ENCODE assay signal across 1 cellular context in the genomic region with DNA sequence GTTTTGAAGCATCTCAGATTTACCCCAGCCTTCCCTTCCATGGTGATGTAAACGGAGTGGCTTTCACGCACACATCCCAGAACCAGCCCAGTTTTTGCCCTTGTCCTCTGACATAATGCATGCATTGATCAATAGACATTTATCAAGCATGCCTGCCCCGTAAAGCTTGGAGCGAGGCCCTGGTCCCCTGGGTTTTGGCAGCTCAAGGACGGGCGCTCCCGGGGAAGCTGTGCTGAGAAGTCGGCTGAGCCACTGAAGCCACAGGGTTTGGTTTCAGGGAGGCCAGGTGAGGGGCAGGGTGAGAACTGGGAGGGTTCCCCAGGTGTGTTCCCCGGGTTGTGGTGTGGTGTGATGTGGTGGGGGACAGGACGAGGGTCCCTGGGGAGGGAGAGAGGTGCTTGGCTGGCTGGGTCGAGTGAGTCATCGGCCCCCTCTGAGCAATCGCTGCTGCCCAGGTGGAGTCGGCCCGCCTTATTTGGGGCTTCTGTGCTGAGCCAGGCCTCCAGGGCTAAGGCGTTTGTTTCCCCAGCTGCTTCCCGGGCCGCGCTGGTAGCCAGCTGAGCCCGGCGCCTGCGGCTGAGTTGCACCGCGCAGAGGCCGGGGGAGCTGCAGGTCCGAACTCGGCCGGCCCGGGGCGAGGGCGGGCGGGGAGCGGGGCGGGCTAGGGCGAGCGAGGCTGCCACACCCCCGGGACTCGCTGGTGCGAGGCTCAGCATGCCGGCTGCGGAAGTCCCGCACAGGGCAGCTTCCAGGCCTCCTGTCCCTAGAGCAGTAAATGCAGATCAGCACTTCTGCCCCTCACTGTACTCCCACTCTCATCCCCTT.
TF ChIP-seq lines count a peak whose summit lies in the region.

No MANE protein-coding gene starts in this region.

TF ChIP-seq in K562, 482 proteins besides CTCF, POLR2A, EP300 and RAD21 (continued from another document and continues in another):
- peak in 1 of 2 experiments; percentile 62; a peak in 1 of 4 replicates for TF ChIP-seq ETV6 (IDR thresholded peaks at IDR 0.05; ENCODE audit: borderline replicate concordance in 1 of 2, low read depth in 2 of 2, low read length in 1 of 2)
- TF ChIP-seq ETV6 (CRISPR knock-in tag; IDR thresholded peaks at IDR 0.05; ENCODE audit: borderline replicate concordance), result no peak
- no peak for TF ChIP-seq HNRNPUL1 (IDR thresholded peaks at IDR 0.05; ENCODE audit: low read length)
- no peak; the same call in 1 of the 2 replicates for TF ChIP-seq ETV1 (tag; conservative IDR thresholded peaks at IDR 0.05; ENCODE audit: low read depth)
- TF ChIP-seq TEAD4 (IDR thresholded peaks at IDR 0.05; ENCODE audit: low read length), result peak; percentile 95
- TF ChIP-seq TEAD4 (CRISPR knock-in tag; IDR thresholded peaks at IDR 0.05; ENCODE audit: borderline replicate concordance), result peak; percentile 26; the same call in 1 of the 2 replicates
- TF ChIP-seq, protein P1, sequence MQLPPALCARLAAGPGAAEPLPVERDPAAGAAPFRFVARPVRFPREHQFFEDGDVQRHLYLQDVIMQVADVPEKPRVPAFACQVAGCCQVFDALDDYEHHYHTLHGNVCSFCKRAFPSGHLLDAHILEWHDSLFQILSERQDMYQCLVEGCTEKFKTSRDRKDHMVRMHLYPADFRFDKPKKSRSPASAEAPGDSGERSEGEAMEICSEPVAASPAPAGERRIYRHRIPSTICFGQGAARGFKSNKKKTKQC (CRISPR knock-in tag; IDR thresholded peaks at IDR 0.05), result no peak; the same call in 1 of the 2 replicates
- TF ChIP-seq RB1 (IDR thresholded peaks at IDR 0.05; ENCODE audit: low read depth), result peak; percentile 92; the same call in 1 of the 2 replicates
- TF ChIP-seq, protein P2, sequence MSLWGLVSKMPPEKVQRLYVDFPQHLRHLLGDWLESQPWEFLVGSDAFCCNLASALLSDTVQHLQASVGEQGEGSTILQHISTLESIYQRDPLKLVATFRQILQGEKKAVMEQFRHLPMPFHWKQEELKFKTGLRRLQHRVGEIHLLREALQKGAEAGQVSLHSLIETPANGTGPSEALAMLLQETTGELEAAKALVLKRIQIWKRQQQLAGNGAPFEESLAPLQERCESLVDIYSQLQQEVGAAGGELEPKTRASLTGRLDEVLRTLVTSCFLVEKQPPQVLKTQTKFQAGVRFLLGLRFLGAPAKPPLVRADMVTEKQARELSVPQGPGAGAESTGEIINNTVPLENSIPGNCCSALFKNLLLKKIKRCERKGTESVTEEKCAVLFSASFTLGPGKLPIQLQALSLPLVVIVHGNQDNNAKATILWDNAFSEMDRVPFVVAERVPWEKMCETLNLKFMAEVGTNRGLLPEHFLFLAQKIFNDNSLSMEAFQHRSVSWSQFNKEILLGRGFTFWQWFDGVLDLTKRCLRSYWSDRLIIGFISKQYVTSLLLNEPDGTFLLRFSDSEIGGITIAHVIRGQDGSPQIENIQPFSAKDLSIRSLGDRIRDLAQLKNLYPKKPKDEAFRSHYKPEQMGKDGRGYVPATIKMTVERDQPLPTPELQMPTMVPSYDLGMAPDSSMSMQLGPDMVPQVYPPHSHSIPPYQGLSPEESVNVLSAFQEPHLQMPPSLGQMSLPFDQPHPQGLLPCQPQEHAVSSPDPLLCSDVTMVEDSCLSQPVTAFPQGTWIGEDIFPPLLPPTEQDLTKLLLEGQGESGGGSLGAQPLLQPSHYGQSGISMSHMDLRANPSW (CRISPR knock-in tag; IDR thresholded peaks at IDR 0.05), result no peak
- TF ChIP-seq, protein P3, sequence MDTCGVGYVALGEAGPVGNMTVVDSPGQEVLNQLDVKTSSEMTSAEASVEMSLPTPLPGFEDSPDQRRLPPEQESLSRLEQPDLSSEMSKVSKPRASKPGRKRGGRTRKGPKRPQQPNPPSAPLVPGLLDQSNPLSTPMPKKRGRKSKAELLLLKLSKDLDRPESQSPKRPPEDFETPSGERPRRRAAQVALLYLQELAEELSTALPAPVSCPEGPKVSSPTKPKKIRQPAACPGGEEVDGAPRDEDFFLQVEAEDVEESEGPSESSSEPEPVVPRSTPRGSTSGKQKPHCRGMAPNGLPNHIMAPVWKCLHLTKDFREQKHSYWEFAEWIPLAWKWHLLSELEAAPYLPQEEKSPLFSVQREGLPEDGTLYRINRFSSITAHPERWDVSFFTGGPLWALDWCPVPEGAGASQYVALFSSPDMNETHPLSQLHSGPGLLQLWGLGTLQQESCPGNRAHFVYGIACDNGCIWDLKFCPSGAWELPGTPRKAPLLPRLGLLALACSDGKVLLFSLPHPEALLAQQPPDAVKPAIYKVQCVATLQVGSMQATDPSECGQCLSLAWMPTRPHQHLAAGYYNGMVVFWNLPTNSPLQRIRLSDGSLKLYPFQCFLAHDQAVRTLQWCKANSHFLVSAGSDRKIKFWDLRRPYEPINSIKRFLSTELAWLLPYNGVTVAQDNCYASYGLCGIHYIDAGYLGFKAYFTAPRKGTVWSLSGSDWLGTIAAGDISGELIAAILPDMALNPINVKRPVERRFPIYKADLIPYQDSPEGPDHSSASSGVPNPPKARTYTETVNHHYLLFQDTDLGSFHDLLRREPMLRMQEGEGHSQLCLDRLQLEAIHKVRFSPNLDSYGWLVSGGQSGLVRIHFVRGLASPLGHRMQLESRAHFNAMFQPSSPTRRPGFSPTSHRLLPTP (IDR thresholded peaks at IDR 0.05; ENCODE audit: borderline replicate concordance, extremely low read depth, insufficient read length), result no peak
- no peak for TF ChIP-seq ZNF75A (CRISPR knock-in tag; IDR thresholded peaks at IDR 0.05)
- no peak for TF ChIP-seq TEAD2 (tag; IDR thresholded peaks at IDR 0.05)
- TF ChIP-seq SAP30 (IDR thresholded peaks at IDR 0.05; ENCODE audit: borderline replicate concordance, insufficient read depth, low read depth, low read length, poor library complexity, severe bottlenecking), result peak; percentile 41
- TF ChIP-seq ZNF354B (CRISPR knock-in tag; IDR thresholded peaks at IDR 0.05), result no peak
- TF ChIP-seq NFIC (IDR thresholded peaks at IDR 0.05), result peak; percentile 91
- TF ChIP-seq SMAD4 (CRISPR knock-in tag; conservative IDR thresholded peaks at IDR 0.05), result peak; percentile 93
- TF ChIP-seq CBFB (CRISPR knock-in tag; IDR thresholded peaks at IDR 0.05), result 0 out of 2 replicates have a peak, but pooled peaks have one; percentile 62
- no peak for TF ChIP-seq RAD51 (IDR thresholded peaks at IDR 0.05; ENCODE audit: borderline replicate concordance, low read depth)
- peak; percentile 53; the same call in 1 of the 2 replicates for TF ChIP-seq JUNB (CRISPR knock-in tag; conservative IDR thresholded peaks at IDR 0.05)
- TF ChIP-seq, protein P4, sequence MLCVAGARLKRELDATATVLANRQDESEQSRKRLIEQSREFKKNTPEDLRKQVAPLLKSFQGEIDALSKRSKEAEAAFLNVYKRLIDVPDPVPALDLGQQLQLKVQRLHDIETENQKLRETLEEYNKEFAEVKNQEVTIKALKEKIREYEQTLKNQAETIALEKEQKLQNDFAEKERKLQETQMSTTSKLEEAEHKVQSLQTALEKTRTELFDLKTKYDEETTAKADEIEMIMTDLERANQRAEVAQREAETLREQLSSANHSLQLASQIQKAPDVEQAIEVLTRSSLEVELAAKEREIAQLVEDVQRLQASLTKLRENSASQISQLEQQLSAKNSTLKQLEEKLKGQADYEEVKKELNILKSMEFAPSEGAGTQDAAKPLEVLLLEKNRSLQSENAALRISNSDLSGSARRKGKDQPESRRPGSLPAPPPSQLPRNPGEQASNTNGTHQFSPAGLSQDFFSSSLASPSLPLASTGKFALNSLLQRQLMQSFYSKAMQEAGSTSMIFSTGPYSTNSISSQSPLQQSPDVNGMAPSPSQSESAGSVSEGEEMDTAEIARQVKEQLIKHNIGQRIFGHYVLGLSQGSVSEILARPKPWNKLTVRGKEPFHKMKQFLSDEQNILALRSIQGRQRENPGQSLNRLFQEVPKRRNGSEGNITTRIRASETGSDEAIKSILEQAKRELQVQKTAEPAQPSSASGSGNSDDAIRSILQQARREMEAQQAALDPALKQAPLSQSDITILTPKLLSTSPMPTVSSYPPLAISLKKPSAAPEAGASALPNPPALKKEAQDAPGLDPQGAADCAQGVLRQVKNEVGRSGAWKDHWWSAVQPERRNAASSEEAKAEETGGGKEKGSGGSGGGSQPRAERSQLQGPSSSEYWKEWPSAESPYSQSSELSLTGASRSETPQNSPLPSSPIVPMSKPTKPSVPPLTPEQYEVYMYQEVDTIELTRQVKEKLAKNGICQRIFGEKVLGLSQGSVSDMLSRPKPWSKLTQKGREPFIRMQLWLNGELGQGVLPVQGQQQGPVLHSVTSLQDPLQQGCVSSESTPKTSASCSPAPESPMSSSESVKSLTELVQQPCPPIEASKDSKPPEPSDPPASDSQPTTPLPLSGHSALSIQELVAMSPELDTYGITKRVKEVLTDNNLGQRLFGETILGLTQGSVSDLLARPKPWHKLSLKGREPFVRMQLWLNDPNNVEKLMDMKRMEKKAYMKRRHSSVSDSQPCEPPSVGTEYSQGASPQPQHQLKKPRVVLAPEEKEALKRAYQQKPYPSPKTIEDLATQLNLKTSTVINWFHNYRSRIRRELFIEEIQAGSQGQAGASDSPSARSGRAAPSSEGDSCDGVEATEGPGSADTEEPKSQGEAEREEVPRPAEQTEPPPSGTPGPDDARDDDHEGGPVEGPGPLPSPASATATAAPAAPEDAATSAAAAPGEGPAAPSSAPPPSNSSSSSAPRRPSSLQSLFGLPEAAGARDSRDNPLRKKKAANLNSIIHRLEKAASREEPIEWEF (CRISPR knock-in tag; IDR thresholded peaks at IDR 0.05), result 0 out of 2 replicates have a peak, but pooled peaks have one; percentile 73
- TF ChIP-seq KAT7 (CRISPR knock-in tag; IDR thresholded peaks at IDR 0.05; ENCODE audit: borderline replicate concordance), result peak; percentile 28; the same call in 1 of the 2 replicates
- no peak for TF ChIP-seq ZNF561 (CRISPR knock-in tag; conservative IDR thresholded peaks at IDR 0.05)
- TF ChIP-seq NR2F6 (CRISPR knock-in tag; IDR thresholded peaks at IDR 0.05), result no peak
- no peak for TF ChIP-seq KLF1 (tag; IDR thresholded peaks at IDR 0.05)
- no peak for TF ChIP-seq ZNF79 (CRISPR knock-in tag; IDR thresholded peaks at IDR 0.05; ENCODE audit: low read depth)
- no peak for TF ChIP-seq SNIP1 (IDR thresholded peaks at IDR 0.05; ENCODE audit: low read depth)
- no peak for TF ChIP-seq TRIM28 (IDR thresholded peaks at IDR 0.05)
- TF ChIP-seq SRSF1 (IDR thresholded peaks at IDR 0.05; ENCODE audit: low read depth, low read length), result no peak
- no peak for TF ChIP-seq KAT2B (IDR thresholded peaks at IDR 0.05; ENCODE audit: low read depth, low read length)
- TF ChIP-seq, protein P5, sequence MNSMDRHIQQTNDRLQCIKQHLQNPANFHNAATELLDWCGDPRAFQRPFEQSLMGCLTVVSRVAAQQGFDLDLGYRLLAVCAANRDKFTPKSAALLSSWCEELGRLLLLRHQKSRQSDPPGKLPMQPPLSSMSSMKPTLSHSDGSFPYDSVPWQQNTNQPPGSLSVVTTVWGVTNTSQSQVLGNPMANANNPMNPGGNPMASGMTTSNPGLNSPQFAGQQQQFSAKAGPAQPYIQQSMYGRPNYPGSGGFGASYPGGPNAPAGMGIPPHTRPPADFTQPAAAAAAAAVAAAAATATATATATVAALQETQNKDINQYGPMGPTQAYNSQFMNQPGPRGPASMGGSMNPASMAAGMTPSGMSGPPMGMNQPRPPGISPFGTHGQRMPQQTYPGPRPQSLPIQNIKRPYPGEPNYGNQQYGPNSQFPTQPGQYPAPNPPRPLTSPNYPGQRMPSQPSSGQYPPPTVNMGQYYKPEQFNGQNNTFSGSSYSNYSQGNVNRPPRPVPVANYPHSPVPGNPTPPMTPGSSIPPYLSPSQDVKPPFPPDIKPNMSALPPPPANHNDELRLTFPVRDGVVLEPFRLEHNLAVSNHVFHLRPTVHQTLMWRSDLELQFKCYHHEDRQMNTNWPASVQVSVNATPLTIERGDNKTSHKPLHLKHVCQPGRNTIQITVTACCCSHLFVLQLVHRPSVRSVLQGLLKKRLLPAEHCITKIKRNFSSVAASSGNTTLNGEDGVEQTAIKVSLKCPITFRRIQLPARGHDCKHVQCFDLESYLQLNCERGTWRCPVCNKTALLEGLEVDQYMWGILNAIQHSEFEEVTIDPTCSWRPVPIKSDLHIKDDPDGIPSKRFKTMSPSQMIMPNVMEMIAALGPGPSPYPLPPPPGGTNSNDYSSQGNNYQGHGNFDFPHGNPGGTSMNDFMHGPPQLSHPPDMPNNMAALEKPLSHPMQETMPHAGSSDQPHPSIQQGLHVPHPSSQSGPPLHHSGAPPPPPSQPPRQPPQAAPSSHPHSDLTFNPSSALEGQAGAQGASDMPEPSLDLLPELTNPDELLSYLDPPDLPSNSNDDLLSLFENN (IDR thresholded peaks at IDR 0.05; ENCODE audit: low read depth in 2 of 2, low read length in 2 of 2), result peak in 1 of 2 experiments; percentile 94; a peak in 2 of 4 replicates
- TF ChIP-seq HOXB6 (CRISPR knock-in tag; IDR thresholded peaks at IDR 0.05; ENCODE audit: borderline replicate concordance), result no peak
- TF ChIP-seq, protein P6, sequence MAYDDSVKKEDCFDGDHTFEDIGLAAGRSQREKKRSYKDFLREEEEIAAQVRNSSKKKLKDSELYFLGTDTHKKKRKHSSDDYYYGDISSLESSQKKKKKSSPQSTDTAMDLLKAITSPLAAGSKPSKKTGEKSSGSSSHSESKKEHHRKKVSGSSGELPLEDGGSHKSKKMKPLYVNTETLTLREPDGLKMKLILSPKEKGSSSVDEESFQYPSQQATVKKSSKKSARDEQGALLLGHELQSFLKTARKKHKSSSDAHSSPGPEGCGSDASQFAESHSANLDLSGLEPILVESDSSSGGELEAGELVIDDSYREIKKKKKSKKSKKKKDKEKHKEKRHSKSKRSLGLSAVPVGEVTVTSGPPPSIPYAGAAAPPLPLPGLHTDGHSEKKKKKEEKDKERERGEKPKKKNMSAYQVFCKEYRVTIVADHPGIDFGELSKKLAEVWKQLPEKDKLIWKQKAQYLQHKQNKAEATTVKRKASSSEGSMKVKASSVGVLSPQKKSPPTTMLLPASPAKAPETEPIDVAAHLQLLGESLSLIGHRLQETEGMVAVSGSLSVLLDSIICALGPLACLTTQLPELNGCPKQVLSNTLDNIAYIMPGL (CRISPR knock-in tag; IDR thresholded peaks at IDR 0.05), result no peak
- TF ChIP-seq ZNF77 (CRISPR knock-in tag; IDR thresholded peaks at IDR 0.05), result no peak
- no peak for TF ChIP-seq RFX1 (IDR thresholded peaks at IDR 0.05)
- TF ChIP-seq TRIM24 (IDR thresholded peaks at IDR 0.05), result peak; percentile 91 to 93
- no peak for TF ChIP-seq ZNF444 (CRISPR knock-in tag; IDR thresholded peaks at IDR 0.05)
- TF ChIP-seq KDM5B (IDR thresholded peaks at IDR 0.05; ENCODE audit: insufficient replicate concordance, low read depth, low read length), result peak; percentile 15
- no peak for TF ChIP-seq RBM14 (IDR thresholded peaks at IDR 0.05; ENCODE audit: borderline replicate concordance, insufficient read depth, low read depth, low read length)
- no peak for TF ChIP-seq ZFP1 (CRISPR knock-in tag; IDR thresholded peaks at IDR 0.05)
- TF ChIP-seq CHD4 (IDR thresholded peaks at IDR 0.05; ENCODE audit: insufficient read depth, insufficient replicate concordance, low read depth, low read length, poor library complexity, severe bottlenecking), result no peak
- TF ChIP-seq, protein P7, sequence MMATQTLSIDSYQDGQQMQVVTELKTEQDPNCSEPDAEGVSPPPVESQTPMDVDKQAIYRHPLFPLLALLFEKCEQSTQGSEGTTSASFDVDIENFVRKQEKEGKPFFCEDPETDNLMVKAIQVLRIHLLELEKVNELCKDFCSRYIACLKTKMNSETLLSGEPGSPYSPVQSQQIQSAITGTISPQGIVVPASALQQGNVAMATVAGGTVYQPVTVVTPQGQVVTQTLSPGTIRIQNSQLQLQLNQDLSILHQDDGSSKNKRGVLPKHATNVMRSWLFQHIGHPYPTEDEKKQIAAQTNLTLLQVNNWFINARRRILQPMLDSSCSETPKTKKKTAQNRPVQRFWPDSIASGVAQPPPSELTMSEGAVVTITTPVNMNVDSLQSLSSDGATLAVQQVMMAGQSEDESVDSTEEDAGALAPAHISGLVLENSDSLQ (IDR thresholded peaks at IDR 0.05), result 0 out of 2 replicates have a peak, but pooled peaks have one; percentile 6
